In genomic region chrM:11642-12298, GRCh38 we compare ENCODE assay signal across 28 cellular contexts.
"Had no signal": no experiment of that assay in that cellular context is flagged by ENCODE, and none has a peak within 500 bp of the region (broad histone marks: within the 10 kb centered on the region; RNA-seq: fewer than 3 reads in every experiment).

No MANE protein-coding gene starts in this region.

- H3K36me3 ChIP-seq: neural progenitor cell, ovary, spleen, suprapubic skin, tibial artery, transverse colon, upper lobe of right lung, uterus had no signal

- H3K4me2 ChIP-seq: neural progenitor cell, smooth muscle cell had no signal

- ATAC-seq: natural killer cell; psoas muscle; right cardiac atrium; sciatic nerve; stimulated activated memory B cell treated with anti-CD40 and anti-IgM and Interleukin-4, amounts not matched to agents 10 μg/mL and 1 μg/mL and 100 μg/mL, for 72 hours; stimulated activated naive CD8-positive, alpha-beta T cell treated with anti-CD3 and anti-CD28 coated beads, Interleukin-15, amount 100 ng/mL, for 72 hours; stimulated activated naive CD8-positive, alpha-beta T cell treated with anti-CD3 and anti-CD28 coated beads, Interleukin-15, Interleukin-2, amounts not matched to agents 100 U/mL and 50 U/mL, for 24 hours; upper lobe of right lung had no signal

- H3K9me3 ChIP-seq: ovary, psoas muscle, spleen, suprapubic skin, testis, tibial artery, transverse colon, upper lobe of right lung, uterus had no signal

- H2AFZ ChIP-seq: neural progenitor cell, parathyroid adenoma had no signal

- H3K27ac ChIP-seq: neural progenitor cell, ovary, parathyroid adenoma, psoas muscle, skin epidermis, spleen, suprapubic skin, testis, tibial artery, transverse colon, upper lobe of right lung, uterus had no signal

- H3K27me3 ChIP-seq: neural progenitor cell, ovary, spleen, suprapubic skin, testis, tibial artery, transverse colon, upper lobe of right lung, uterus had no signal

- H3K9ac ChIP-seq: neural progenitor cell, parathyroid adenoma had no signal

- H3K4me1 ChIP-seq: neural progenitor cell, parathyroid adenoma, psoas muscle, spleen, suprapubic skin, testis, tibial artery, transverse colon, upper lobe of right lung, uterus had no signal

- DNase-seq: natural killer cell; occipital lobe; ovary; posterior cingulate gyrus; psoas muscle; right cardiac atrium; spleen; stimulated activated CD4-positive, alpha-beta T cell treated with anti-CD3 and anti-CD28 coated beads, Interleukin-12 subunit alpha, Interleukin-12 subunit beta, amount 100 ng/mL, for 4 hours; stimulated activated CD4-positive, alpha-beta T cell treated with anti-CD3 and anti-CD28 coated beads, Interleukin-1b, Interleukin-23, amount 100 ng/mL, for 48 hours; stimulated activated CD4-positive, alpha-beta T cell treated with anti-CD3 and anti-CD28 coated beads, Interleukin-4, amount 100 ng/mL, for 1 hour; stimulated activated CD4-positive, alpha-beta T cell treated with anti-CD3 and anti-CD28 coated beads, Interleukin-4, amount 100 ng/mL, for 4 hours; stimulated activated CD8-positive, alpha-beta memory T cell treated with anti-CD3 and anti-CD28 coated beads, Interleukin-4, amount 100 ng/mL, for 48 hours; stimulated activated naive CD4-positive, alpha-beta T cell; stimulated activated naive CD8-positive, alpha-beta T cell treated with anti-CD3 and anti-CD28 coated beads, Interleukin-15, amount 100 ng/mL, for 72 hours; stimulated activated naive CD8-positive, alpha-beta T cell treated with anti-CD3 and anti-CD28 coated beads, Interleukin-15, Interleukin-2, amounts not matched to agents 100 U/mL and 50 U/mL, for 24 hours; substantia nigra; testis; tibial artery; transverse colon; upper lobe of right lung; uterus had no signal

- H3K79me2 ChIP-seq: parathyroid adenoma had no signal

- H3K4me3 ChIP-seq: neural progenitor cell, ovary, psoas muscle, skin epidermis, smooth muscle cell, spleen, suprapubic skin, testis, tibial artery, transverse colon, upper lobe of right lung, uterus had no signal
